ENCODE assay signal across 8 cellular contexts in the genomic region with DNA sequence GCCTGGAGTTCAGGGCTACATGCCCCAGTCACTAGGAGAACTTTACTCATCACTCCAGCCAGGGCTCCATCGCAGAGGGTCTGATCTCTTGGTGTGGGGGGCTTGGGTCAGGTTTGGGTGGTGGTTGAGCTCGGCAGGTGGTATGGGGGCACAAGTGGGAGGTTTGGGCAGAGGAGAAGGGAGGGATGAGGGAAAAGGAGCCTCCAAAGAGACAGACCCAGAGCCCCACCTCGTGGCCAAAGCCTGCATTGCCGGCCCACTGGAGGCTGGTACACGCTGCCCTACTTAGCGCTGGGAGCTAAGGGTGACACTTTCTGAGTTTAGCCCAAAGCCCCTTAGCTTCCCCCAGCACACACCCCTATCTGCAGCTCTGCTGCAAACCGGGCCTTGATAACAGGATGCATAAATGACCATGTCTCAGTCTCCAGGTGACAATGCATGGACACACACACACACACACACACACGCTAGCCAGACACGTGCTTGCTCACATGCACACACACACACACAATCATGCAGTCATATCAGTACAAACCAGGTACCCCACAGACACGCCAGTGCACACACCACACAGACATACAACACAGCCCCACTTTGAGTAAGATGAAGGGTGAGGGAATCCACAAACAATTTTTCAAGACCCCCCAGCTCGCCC. TPM values are rescaled to one million over a fixed set of nuclear protein-coding genes. Genes with fewer than 3 reads are reported as not detected.
A peak's percentile ranks its signal among the peaks of the same experiment; 100 is the strongest.
DNase-seq lines count a peak whose midpoint lies in the region; ATAC-seq and TF ChIP-seq lines count a peak whose summit lies in the region.

No MANE protein-coding gene starts in this region.

- H3K4me3 ChIP-seq in liver (ENCODE audit: low read depth in 1 of 3, low read length in 3 of 3): no peak overlapping the region

- peaks cover 0 to 2% (median under 1%) of the 10 kb centered on the region in 4 donors for H3K27me3 ChIP-seq in liver (ENCODE audit: control insufficient read depth in 4 of 4, insufficient read depth in 4 of 4, low read length in 3 of 4)

- DNase-seq in NCI-H2196 (lab: John Stamatoyannopoulos, UW; ENCODE audit: unreplicated experiment) (peak; percentile 23), NCI-H2196 treated with DMSO at 0.1 percent for 48 hours (lab: John Stamatoyannopoulos, UW; ENCODE audit: unreplicated experiment) (no peak), NCI-H1105 (lab: John Stamatoyannopoulos, UW) (peak; percentile 35), cerebellum (ENCODE audit: low spot score) (peak; percentile 83)
- DNase-seq in activated CD4-positive, alpha-beta T cell treated with anti-CD3 and anti-CD28 coated beads for 4 hours: peak; percentile 59 to 78
- peak; percentile 53 to 58 (median 58) for DNase-seq in stimulated activated CD4-positive, alpha-beta T cell treated with anti-CD3 and anti-CD28 coated beads, TNF-alpha, amount 100 ng/mL, for 4 hours (ENCODE audit: low read depth in 3 of 3)

- H3K9me3 ChIP-seq in liver (ENCODE audit: control insufficient read depth in 4 of 4, low read length in 3 of 4): no peaks in the 10 kb centered on the region

- TF ChIP-seq RAD21 in liver (IDR thresholded peaks at IDR 0.05): peak; percentile 86 to 89

- ATAC-seq in HG02678 (IDR thresholded peaks at IDR 0.05; ENCODE audit: unreplicated experiment): no peak

- 19% methylated on average over 11 of the region's 11 CpGs for WGBS in liver

- peaks cover 2 to 13% (median 3%) of the 10 kb centered on the region in 4 donors for H3K4me1 ChIP-seq in liver (ENCODE audit: control insufficient read depth in 4 of 4, insufficient read depth in 4 of 4, low read length in 3 of 4)

- H3K9ac ChIP-seq in liver (ENCODE audit: low read depth in 1 of 2, low read length in 2 of 2): no peak overlapping the region

- peak; percentile 97 for TF ChIP-seq CTCF in liver (IDR thresholded peaks at IDR 0.05; ENCODE audit: low read depth, low read length, missing input control)

- no peak overlapping the region for H3K27ac ChIP-seq in liver (ENCODE audit: low read depth in 1 of 2, low read length in 2 of 2)

- H3K36me3 ChIP-seq in liver (ENCODE audit: control insufficient read depth in 4 of 4, insufficient read depth in 3 of 4, low read depth in 1 of 4, low read length in 3 of 4): no peaks in the 10 kb centered on the region

TF ChIP-seq in liver, 16 proteins besides CTCF, POLR2A, EP300 and RAD21:
- TF ChIP-seq, protein P1, sequence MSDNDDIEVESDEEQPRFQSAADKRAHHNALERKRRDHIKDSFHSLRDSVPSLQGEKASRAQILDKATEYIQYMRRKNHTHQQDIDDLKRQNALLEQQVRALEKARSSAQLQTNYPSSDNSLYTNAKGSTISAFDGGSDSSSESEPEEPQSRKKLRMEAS (IDR thresholded peaks at IDR 0.05): no peak
- TF ChIP-seq GABPA (IDR thresholded peaks at IDR 0.05 in 1 of 2, conservative IDR thresholded peaks at IDR 0.05 in 1 of 2) (no peak), YY1 (IDR thresholded peaks at IDR 0.05) (no peak), HNF4G (IDR thresholded peaks at IDR 0.05) (no peak), HNF4A (conservative IDR thresholded peaks at IDR 0.05) (no peak), TAF1 (conservative IDR thresholded peaks at IDR 0.05) (no peak), FOXA2 (IDR thresholded peaks at IDR 0.05) (no peak)
- TF ChIP-seq, protein P2, sequence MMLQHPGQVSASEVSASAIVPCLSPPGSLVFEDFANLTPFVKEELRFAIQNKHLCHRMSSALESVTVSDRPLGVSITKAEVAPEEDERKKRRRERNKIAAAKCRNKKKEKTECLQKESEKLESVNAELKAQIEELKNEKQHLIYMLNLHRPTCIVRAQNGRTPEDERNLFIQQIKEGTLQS (IDR thresholded peaks at IDR 0.05): no peak

RNA-seq across cellular contexts. Expression of a gene that starts 14.7 kb away (rescaled TPM):
- total RNA-seq in cerebellum: 23.9 TPM
- 10 to 100 TPM in 1 of 2 donors, 1 to 10 TPM in 1; 9.9 to 10.3 TPM for total RNA-seq in liver
- polyA plus RNA-seq in liver: 1 to 10 TPM; 2.1 to 9.2 TPM

RNA-seq across cellular contexts. Expression of a gene that starts 16.6 kb away (rescaled TPM):
- 5.9 TPM for total RNA-seq in cerebellum
- total RNA-seq in liver: under 1 TPM in 1 of 2 donors, not detected in 1; 0.09 TPM
- under 1 TPM; 0.06 to 0.07 TPM for polyA plus RNA-seq in liver

RNA-seq across cellular contexts. Expression of a gene that starts 16.7 kb away (rescaled TPM):
- total RNA-seq in cerebellum (47.7 TPM), liver (10 to 100 TPM in 1 of 2 donors, 1 to 10 TPM in 1; 8.9 to 11.1 TPM)
- 1 to 10 TPM; 1.7 to 3.8 TPM for polyA plus RNA-seq in liver

RNA-seq across cellular contexts. Expression of a gene that starts 27.0 kb away (rescaled TPM):
- total RNA-seq in cerebellum (5.6 TPM), liver (1 to 10 TPM; 4.1 to 4.8 TPM)
- 1 to 10 TPM; 1.6 to 6.2 TPM for polyA plus RNA-seq in liver

RNA-seq across cellular contexts. Expression of a gene that starts 27.1 kb away (rescaled TPM):
- 38.1 TPM for total RNA-seq in cerebellum
- 10 to 100 TPM; 30.5 to 53.3 TPM for total RNA-seq in liver
- 10 to 100 TPM; 62.4 to 76.0 TPM for polyA plus RNA-seq in liver
